Comparison of ENCODE assay signal across 27 cellular contexts in the genomic region with DNA sequence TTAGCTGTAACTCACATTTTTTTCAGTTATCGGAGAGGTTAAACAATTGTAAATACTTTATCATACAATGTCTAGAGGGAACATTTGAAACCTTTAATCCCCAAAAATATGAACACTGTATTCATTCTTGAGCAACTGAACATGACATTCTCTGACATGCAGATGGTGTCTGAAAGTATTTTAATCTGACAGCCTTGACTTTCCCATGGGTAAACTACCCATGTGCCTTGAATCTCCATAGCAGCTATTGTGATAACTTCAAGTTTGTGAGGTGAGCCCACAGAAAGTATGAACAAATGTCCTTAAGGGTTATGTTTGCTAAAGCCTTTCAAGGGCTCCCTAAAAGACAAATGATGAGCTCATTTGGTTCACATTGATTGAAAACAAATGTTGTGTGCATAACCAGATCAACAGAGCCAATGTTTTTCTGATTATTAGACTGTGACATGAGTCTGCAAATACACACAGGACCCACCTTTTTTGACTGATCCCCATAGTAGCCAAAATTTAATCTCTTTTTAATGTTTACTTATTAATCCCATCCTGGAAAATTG.
"Had no signal": no experiment of that assay in that cellular context is flagged by ENCODE, and none has a peak within 500 bp of the region (broad histone marks: within the 10 kb centered on the region; RNA-seq: fewer than 3 reads in every experiment).

No MANE protein-coding gene starts in this region.

- H3K36me3 ChIP-seq: adrenal gland, ascending aorta, brain microvascular endothelial cell, heart left ventricle, sigmoid colon, vagina, WERI-Rb-1 had no signal

- H3K36me3 Mint-ChIP-seq: activated naive CD4-positive, alpha-beta T cell treated with anti-CD3 and anti-CD28 coated beads, Interleukin-2, amount 50 U/mL, for 72 hours; memory B cell; stimulated activated naive B cell treated with anti-CD40 and anti-IgM and Interleukin-4, amounts not matched to agents 10 μg/mL and 1 μg/mL and 100 μg/mL, for 72 hours had no signal

- FAIRE-seq: keratinocyte had no signal

- H3K9me3 ChIP-seq: adrenal gland, ascending aorta, heart left ventricle, sigmoid colon, testis, vagina had no signal

- H3K4me1 Mint-ChIP-seq: memory B cell; neural crest cell; stimulated activated naive B cell treated with anti-CD40 and anti-IgM and Interleukin-4, amounts not matched to agents 10 μg/mL and 1 μg/mL and 100 μg/mL, for 72 hours had no signal

- H3K4me2 ChIP-seq: smooth muscle cell had no signal

- H3K4me3 ChIP-seq: adrenal gland, ascending aorta, heart left ventricle, sigmoid colon, smooth muscle cell, testis, vagina had no signal

- DNase-seq: activated CD4-positive, alpha-beta T cell treated with anti-CD3 and anti-CD28 coated beads for 1 hour; activated CD4-positive, alpha-beta T cell treated with anti-CD3 and anti-CD28 coated beads, Interleukin-2, amount 50 U/mL, for 1 hour; activated T-cell treated with anti-CD3 and anti-CD28 coated beads, Interleukin-2, amount 50 U/mL, for 1 hour; adrenal gland; brain microvascular endothelial cell; caudate nucleus; effector CD4-positive, alpha-beta T cell; heart left ventricle; left colon; occipital lobe; posterior cingulate gyrus; sigmoid colon; stimulated activated CD4-positive, alpha-beta T cell treated with anti-CD3 and anti-CD28 coated beads, Interleukin-2, amount 100 ng/mL, for 48 hours; stimulated activated CD8-positive, alpha-beta memory T cell treated with anti-CD3 and anti-CD28 coated beads, Interleukin-4, amount 100 ng/mL, for 48 hours; stimulated activated naive B cell treated with anti-CD40 and anti-IgM and Interleukin-4, amounts not matched to agents 10 μg/mL and 1 μg/mL and 100 μg/mL, for 72 hours; testis; trophoblast cell; WERI-Rb-1 had no signal

- H3K4me1 ChIP-seq: adrenal gland, ascending aorta, heart left ventricle, sigmoid colon, testis, vagina had no signal

- H3K27ac Mint-ChIP-seq: activated naive CD4-positive, alpha-beta T cell treated with anti-CD3 and anti-CD28 coated beads, Interleukin-2, amount 50 U/mL, for 72 hours; dendritic cell treated with granulocyte-macrophage colony-stimulating factor and Interleukin-4, amounts not matched to agents 40 ng/mL and 50 ng/mL, for 4 days; memory B cell; stimulated activated naive B cell treated with anti-CD40 and anti-IgM and Interleukin-4, amounts not matched to agents 10 μg/mL and 1 μg/mL and 100 μg/mL, for 72 hours; T-helper 2 cell treated with Interferon-gamma antibody and Interleukin-4, amounts not matched to agents 5 μg/mL and 100 μg/mL, for 36 hours had no signal

- H3K9me3 Mint-ChIP-seq: dendritic cell treated with granulocyte-macrophage colony-stimulating factor and Interleukin-4, amounts not matched to agents 40 ng/mL and 50 ng/mL, for 4 days; memory B cell; neural crest cell; stimulated activated naive B cell treated with anti-CD40 and anti-IgM and Interleukin-4, amounts not matched to agents 10 μg/mL and 1 μg/mL and 100 μg/mL, for 72 hours had no signal

- H3K4me3 Mint-ChIP-seq: dendritic cell treated with granulocyte-macrophage colony-stimulating factor and Interleukin-4, amounts not matched to agents 40 ng/mL and 50 ng/mL, for 4 days; memory B cell; neural crest cell; stimulated activated naive B cell treated with anti-CD40 and anti-IgM and Interleukin-4, amounts not matched to agents 10 μg/mL and 1 μg/mL and 100 μg/mL, for 72 hours; T-helper 2 cell treated with Interferon-gamma antibody and Interleukin-4, amounts not matched to agents 5 μg/mL and 100 μg/mL, for 36 hours had no signal

- H3K27ac ChIP-seq: adrenal gland, ascending aorta, brain microvascular endothelial cell, heart left ventricle, sigmoid colon, testis, vagina, WERI-Rb-1 had no signal

- H3K27me3 Mint-ChIP-seq: dendritic cell treated with granulocyte-macrophage colony-stimulating factor and Interleukin-4, amounts not matched to agents 40 ng/mL and 50 ng/mL, for 4 days; memory B cell; stimulated activated naive B cell treated with anti-CD40 and anti-IgM and Interleukin-4, amounts not matched to agents 10 μg/mL and 1 μg/mL and 100 μg/mL, for 72 hours had no signal

- ATAC-seq: activated naive CD4-positive, alpha-beta T cell treated with anti-CD3 and anti-CD28 coated beads, Interleukin-2, amount 50 U/mL, for 72 hours; heart left ventricle; left colon; stimulated activated naive B cell treated with anti-CD40 and anti-IgM and Interleukin-4, amounts not matched to agents 10 μg/mL and 1 μg/mL and 100 μg/mL, for 72 hours had no signal

- H3K27me3 ChIP-seq: adrenal gland, ascending aorta, brain microvascular endothelial cell, heart left ventricle, sigmoid colon, testis, vagina had no signal
